In genomic region chr7:87116315-87116714, GRCh38 we compare ENCODE assay signal across 18 cellular contexts. TPM values are rescaled to one million over a fixed set of nuclear protein-coding genes. Genes with fewer than 3 reads are reported as not detected.
DNase-seq lines count a peak whose midpoint lies in the region; ATAC-seq lines count a peak whose summit lies in the region.
"Had no signal": no experiment of that assay in that cellular context is flagged by ENCODE, and none has a peak within 500 bp of the region (broad histone marks: within the 10 kb centered on the region; RNA-seq: fewer than 3 reads in every experiment).

No MANE protein-coding gene starts in this region.

- no peak overlapping the region for H3K27ac Mint-ChIP-seq in activated T-helper 17 cell treated with anti-CD3 and anti-CD28 coated beads, Interleukin-2, amount 50 U/mL, for 72 hours

- peak; percentile 46 for ATAC-seq in GM18520 (IDR thresholded peaks at IDR 0.05; ENCODE audit: unreplicated experiment)
- peak; percentile 48 for ATAC-seq in GM21786 (IDR thresholded peaks at IDR 0.05; ENCODE audit: unreplicated experiment)
- ATAC-seq in HG02973 (IDR thresholded peaks at IDR 0.05; ENCODE audit: unreplicated experiment), result peak; percentile 53
- ATAC-seq in activated T-helper 17 cell treated with anti-CD3 and anti-CD28 coated beads, Interleukin-2, amount 50 U/mL, for 72 hours (replicated peaks), result peak; percentile 55

- H3K27me3 Mint-ChIP-seq in activated T-helper 17 cell treated with anti-CD3 and anti-CD28 coated beads, Interleukin-2, amount 50 U/mL, for 72 hours, result no peaks in the 10 kb centered on the region

- H3K9me3 Mint-ChIP-seq in activated T-helper 17 cell treated with anti-CD3 and anti-CD28 coated beads, Interleukin-2, amount 50 U/mL, for 72 hours, result no peaks in the 10 kb centered on the region

- no peak overlapping the region for H3K27ac ChIP-seq in caudate nucleus (ENCODE audit: low read depth, low read length)
- H3K27ac ChIP-seq: PC-9, SJCRH30 had no signal

- no peak overlapping the region for H3K4me3 Mint-ChIP-seq in activated T-helper 17 cell treated with anti-CD3 and anti-CD28 coated beads, Interleukin-2, amount 50 U/mL, for 72 hours

- H3K4me1 Mint-ChIP-seq in activated T-helper 17 cell treated with anti-CD3 and anti-CD28 coated beads, Interleukin-2, amount 50 U/mL, for 72 hours, result no peaks in the 10 kb centered on the region

- H3K36me3 Mint-ChIP-seq in activated T-helper 17 cell treated with anti-CD3 and anti-CD28 coated beads, Interleukin-2, amount 50 U/mL, for 72 hours (ENCODE audit: low read depth), result no peaks in the 10 kb centered on the region

- DNase-seq in caudate nucleus (lab: John Stamatoyannopoulos, UW) (no peak), SW 1271 (lab: John Stamatoyannopoulos, UW) (no peak), hippocampal formation (lab: John Stamatoyannopoulos, UW) (no peak)
- DNase-seq: C1 segment of cervical spinal cord, DMS 273 treated with DMSO at 0.1 percent for 48 hours, GDM1, MV-4-11, NCI-H1417 treated with DMSO at 0.1 percent for 48 hours, NCI-H1930, NCI-H446, NCI-H69, PC-9, SJCRH30 had no signal

RNA-seq across cellular contexts. Expression of gene DMTF1, which starts 35.9 kb away (rescaled TPM):
- total RNA-seq in activated T-helper 17 cell treated with anti-CD3 and anti-CD28 coated beads, Interleukin-2, amount 50 U/mL, for 72 hours, result 100 to 1,000 TPM in 1 of 2 donors, 10 to 100 TPM in 1; 90.4 to 114 TPM

RNA-seq across cellular contexts. Expression of gene ELAPOR2, which starts 56.9 kb away (rescaled TPM):
- 1 to 10 TPM; 3.0 to 3.7 TPM for total RNA-seq in activated T-helper 17 cell treated with anti-CD3 and anti-CD28 coated beads, Interleukin-2, amount 50 U/mL, for 72 hours
- total RNA-seq: A673 had no signal
